1 cellular context compared by ENCODE assay signal in the genomic region with DNA sequence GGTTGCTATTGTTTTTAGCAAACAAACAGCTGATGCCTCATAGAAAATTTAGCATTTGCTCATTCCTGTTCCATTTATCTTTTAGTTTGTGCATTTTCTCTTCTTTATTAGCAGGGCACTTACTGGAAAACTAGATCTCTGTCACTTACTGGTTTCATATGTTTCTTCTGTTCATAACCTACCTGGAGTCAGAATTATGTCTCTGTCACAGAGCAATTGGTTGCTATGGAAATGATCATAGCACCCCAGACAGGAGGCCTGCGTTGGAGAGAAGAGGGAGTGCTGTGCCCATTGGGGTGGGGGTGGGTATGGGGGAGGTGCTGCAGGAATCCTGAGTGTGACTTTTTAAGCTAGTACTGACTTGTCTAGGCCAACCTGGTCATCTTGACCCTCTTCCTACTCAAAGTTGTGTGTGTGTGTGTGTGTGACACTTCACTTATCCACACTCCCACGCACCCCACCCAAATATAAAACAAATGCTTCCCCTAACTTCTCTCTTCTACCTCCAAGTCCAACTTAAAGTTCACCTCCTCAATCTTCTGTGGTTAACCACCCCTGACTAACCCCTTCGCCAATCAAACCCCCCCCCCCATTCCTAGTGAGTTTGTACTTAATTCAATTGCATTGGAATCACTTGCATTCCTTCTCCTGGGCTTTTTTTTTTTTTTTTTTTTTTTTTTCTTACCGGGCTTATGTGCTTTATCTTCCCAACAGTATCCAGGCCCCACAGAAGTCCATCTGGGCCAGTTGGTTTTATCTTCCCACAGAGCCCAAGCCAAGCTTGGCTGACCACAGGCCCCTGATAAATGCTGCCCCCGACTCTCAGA.
TF ChIP-seq lines count a peak whose summit lies in the region.

No MANE protein-coding gene starts in this region.

TF ChIP-seq in GM12878, 131 proteins besides CTCF, POLR2A, EP300 and RAD21 (continued from another document):
- no peak for TF ChIP-seq CUX1 (IDR thresholded peaks at IDR 0.05; ENCODE audit: insufficient replicate concordance, low read depth, low read length)
- no peak for TF ChIP-seq MTA2 (IDR thresholded peaks at IDR 0.05; ENCODE audit: low read depth)
- TF ChIP-seq, protein P1, sequence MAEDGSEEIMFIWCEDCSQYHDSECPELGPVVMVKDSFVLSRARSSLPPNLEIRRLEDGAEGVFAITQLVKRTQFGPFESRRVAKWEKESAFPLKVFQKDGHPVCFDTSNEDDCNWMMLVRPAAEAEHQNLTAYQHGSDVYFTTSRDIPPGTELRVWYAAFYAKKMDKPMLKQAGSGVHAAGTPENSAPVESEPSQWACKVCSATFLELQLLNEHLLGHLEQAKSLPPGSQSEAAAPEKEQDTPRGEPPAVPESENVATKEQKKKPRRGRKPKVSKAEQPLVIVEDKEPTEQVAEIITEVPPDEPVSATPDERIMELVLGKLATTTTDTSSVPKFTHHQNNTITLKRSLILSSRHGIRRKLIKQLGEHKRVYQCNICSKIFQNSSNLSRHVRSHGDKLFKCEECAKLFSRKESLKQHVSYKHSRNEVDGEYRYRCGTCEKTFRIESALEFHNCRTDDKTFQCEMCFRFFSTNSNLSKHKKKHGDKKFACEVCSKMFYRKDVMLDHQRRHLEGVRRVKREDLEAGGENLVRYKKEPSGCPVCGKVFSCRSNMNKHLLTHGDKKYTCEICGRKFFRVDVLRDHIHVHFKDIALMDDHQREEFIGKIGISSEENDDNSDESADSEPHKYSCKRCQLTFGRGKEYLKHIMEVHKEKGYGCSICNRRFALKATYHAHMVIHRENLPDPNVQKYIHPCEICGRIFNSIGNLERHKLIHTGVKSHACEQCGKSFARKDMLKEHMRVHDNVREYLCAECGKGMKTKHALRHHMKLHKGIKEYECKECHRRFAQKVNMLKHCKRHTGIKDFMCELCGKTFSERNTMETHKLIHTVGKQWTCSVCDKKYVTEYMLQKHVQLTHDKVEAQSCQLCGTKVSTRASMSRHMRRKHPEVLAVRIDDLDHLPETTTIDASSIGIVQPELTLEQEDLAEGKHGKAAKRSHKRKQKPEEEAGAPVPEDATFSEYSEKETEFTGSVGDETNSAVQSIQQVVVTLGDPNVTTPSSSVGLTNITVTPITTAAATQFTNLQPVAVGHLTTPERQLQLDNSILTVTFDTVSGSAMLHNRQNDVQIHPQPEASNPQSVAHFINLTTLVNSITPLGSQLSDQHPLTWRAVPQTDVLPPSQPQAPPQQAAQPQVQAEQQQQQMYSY (CRISPR knock-in tag; IDR thresholded peaks at IDR 0.05) = no peak
- TF ChIP-seq, protein P2, sequence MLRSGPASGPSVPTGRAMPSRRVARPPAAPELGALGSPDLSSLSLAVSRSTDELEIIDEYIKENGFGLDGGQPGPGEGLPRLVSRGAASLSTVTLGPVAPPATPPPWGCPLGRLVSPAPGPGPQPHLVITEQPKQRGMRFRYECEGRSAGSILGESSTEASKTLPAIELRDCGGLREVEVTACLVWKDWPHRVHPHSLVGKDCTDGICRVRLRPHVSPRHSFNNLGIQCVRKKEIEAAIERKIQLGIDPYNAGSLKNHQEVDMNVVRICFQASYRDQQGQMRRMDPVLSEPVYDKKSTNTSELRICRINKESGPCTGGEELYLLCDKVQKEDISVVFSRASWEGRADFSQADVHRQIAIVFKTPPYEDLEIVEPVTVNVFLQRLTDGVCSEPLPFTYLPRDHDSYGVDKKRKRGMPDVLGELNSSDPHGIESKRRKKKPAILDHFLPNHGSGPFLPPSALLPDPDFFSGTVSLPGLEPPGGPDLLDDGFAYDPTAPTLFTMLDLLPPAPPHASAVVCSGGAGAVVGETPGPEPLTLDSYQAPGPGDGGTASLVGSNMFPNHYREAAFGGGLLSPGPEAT (IDR thresholded peaks at IDR 0.05; ENCODE audit: low read depth) = no peak
- TF ChIP-seq, protein P3, sequence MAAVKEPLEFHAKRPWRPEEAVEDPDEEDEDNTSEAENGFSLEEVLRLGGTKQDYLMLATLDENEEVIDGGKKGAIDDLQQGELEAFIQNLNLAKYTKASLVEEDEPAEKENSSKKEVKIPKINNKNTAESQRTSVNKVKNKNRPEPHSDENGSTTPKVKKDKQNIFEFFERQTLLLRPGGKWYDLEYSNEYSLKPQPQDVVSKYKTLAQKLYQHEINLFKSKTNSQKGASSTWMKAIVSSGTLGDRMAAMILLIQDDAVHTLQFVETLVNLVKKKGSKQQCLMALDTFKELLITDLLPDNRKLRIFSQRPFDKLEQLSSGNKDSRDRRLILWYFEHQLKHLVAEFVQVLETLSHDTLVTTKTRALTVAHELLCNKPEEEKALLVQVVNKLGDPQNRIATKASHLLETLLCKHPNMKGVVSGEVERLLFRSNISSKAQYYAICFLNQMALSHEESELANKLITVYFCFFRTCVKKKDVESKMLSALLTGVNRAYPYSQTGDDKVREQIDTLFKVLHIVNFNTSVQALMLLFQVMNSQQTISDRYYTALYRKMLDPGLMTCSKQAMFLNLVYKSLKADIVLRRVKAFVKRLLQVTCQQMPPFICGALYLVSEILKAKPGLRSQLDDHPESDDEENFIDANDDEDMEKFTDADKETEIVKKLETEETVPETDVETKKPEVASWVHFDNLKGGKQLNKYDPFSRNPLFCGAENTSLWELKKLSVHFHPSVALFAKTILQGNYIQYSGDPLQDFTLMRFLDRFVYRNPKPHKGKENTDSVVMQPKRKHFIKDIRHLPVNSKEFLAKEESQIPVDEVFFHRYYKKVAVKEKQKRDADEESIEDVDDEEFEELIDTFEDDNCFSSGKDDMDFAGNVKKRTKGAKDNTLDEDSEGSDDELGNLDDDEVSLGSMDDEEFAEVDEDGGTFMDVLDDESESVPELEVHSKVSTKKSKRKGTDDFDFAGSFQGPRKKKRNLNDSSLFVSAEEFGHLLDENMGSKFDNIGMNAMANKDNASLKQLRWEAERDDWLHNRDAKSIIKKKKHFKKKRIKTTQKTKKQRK (IDR thresholded peaks at IDR 0.05; ENCODE audit: low read depth, low read length) = no peak
- no peak for TF ChIP-seq NRF1 (conservative IDR thresholded peaks at IDR 0.05; ENCODE audit: low read depth, low read length)
- TF ChIP-seq MTA3 (IDR thresholded peaks at IDR 0.05; ENCODE audit: borderline replicate concordance, low read length) = no peak
- no peak for TF ChIP-seq ZBTB40 (IDR thresholded peaks at IDR 0.05; ENCODE audit: borderline replicate concordance)
- TF ChIP-seq TAF1 (IDR thresholded peaks at IDR 0.05; ENCODE audit: borderline replicate concordance, low read depth, low read length) = no peak
- no peak for TF ChIP-seq TCF3 (IDR thresholded peaks at IDR 0.05; ENCODE audit: borderline replicate concordance, insufficient read depth, low read depth, low read length)
- TF ChIP-seq ZSCAN29 (IDR thresholded peaks at IDR 0.05) = no peak
- TF ChIP-seq ZNF592 (IDR thresholded peaks at IDR 0.05) = no peak
TF ChIP-seq in GM12878: peak in this region for 0.
